8 cellular contexts compared by ENCODE assay signal in genomic region chr15:101008158-101009139, GRCh38.
A peak's percentile ranks its signal among the peaks of the same experiment; 100 is the strongest.
DNase-seq lines count a peak whose midpoint lies in the region; ATAC-seq, FAIRE-seq and TF ChIP-seq lines count a peak whose summit lies in the region.

No MANE protein-coding gene starts in this region.

- RAD21 ChIA-PET in GM12878 (lab: Charles Lee; ENCODE audit: unreplicated experiment): interaction anchor here (0.7 to 11.4 kb wide), 18 partner anchors 11 to 405 kb away, joined by 3 to 287 read pairs (median 4); partner anchors contain the start of gene LRRK1

- H3K4me3 ChIP-seq in GM12878 (peak overlapping the region; percentile 73), iPS-11a (ENCODE audit: low read depth, low read length) (peak overlapping the region; percentile 15), skeletal muscle cell (ENCODE audit: low read depth, low read length) (peak overlapping the region; percentile 43)

- SMC1A ChIA-PET in GM12878 (lab: Charles Lee; ENCODE audit: uncharacterized antibody, unreplicated experiment): interaction anchor here (0.6 to 11.7 kb wide), 26 partner anchors 10 to 389 kb away, joined by 3 to 316 read pairs (median 5); partner anchors contain the start of gene LRRK1

- peak overlapping the region; percentile 64 for H3K4me2 ChIP-seq in GM12878 (ENCODE audit: control insufficient read depth, insufficient read depth)

- no peaks in the 10 kb centered on the region for H3K79me2 ChIP-seq in GM12878 (ENCODE audit: control insufficient read depth, insufficient read depth, low read length)

- H4K20me1 ChIP-seq in GM12878 (ENCODE audit: control insufficient read depth, insufficient read depth): no peaks in the 10 kb centered on the region

- peak; percentile 93 for FAIRE-seq in GM12878 (lab: Jason Lieb, UNC)

- TF ChIP-seq CTCF in GM13977 (IDR thresholded peaks at IDR 0.05; ENCODE audit: extremely low read depth, insufficient read depth, missing control alignments) (peak; percentile 99), GM12878 (IDR thresholded peaks at IDR 0.05 in 2 of 3, conservative IDR thresholded peaks at IDR 0.05 in 1 of 3; ENCODE audit: control insufficient read depth in 2 of 3, extremely low read depth in 1 of 3, insufficient read depth in 1 of 3, low read depth in 3 of 3, low read length in 3 of 3) (peak; percentile 96 to 100 (median 98))

- in situ Hi-C loops in GM13977 (cut with MboI; ENCODE audit: low pct_unique_long_range_greater_than_20kb, low sequenced_read_pairs, unreplicated experiment): loop anchor here (10.0 kb wide), 2 partner anchors 94 to 374 kb away; partner anchors contain the start of gene LRRK1
- in situ Hi-C loops in GM12878 (cut with MboI): loop anchor here (5.0 kb wide), 2 partner anchors 91 to 376 kb away; partner anchors contain the start of gene LRRK1

- peak; percentile 67 for TF ChIP-seq RAD21 in GM12878 (IDR thresholded peaks at IDR 0.05; ENCODE audit: insufficient read depth, low read depth, low read length)

- BruUV-seq in GM12878 (replicated peaks; lab: Mats Ljungman, UMichigan): no TSS peak

- WGBS in GM12878 (ENCODE audit: insufficient coverage, insufficient replicate concordance, low lambda C conversion rate, missing lambda C conversion rate): 30% methylated on average over 46 of the region's 48 CpGs

- TF ChIP-seq POLR2A in GM12878 (IDR thresholded peaks at IDR 0.05; ENCODE audit: low read depth, low read length): no peak; the same call in none of the 2 replicates

- 0 out of 2 replicates have a peak overlapping the region, but pooled peaks have one; percentile 51 for H3K9ac ChIP-seq in GM12878 (ENCODE audit: control insufficient read depth, insufficient read depth, low read length)

- intact Hi-C loops in GM12878 (cut with micrococcal nuclease; ENCODE audit: unreplicated experiment): loop anchor here (2.0 kb wide), 1 partner anchor 382 kb away; no protein-coding TSS in a partner anchor

- H3K27me3 ChIP-seq in GM12878 (replicated peaks in 1 of 2; ENCODE audit: control insufficient read depth in 2 of 2, insufficient read depth in 2 of 2, low read length in 1 of 2): no peaks in the 10 kb centered on the region

- H3K4me1 ChIP-seq in GM12878 (ENCODE audit: control insufficient read depth, insufficient read depth, low read length): peaks cover 11% of the 10 kb centered on the region

- no peak for TF ChIP-seq EP300 in GM12878 (IDR thresholded peaks at IDR 0.05; ENCODE audit: borderline replicate concordance in 1 of 2, control insufficient read depth in 1 of 2, low read depth in 2 of 2, low read length in 2 of 2)

- peak overlapping the region; percentile 79 for H2AFZ ChIP-seq in GM12878 (ENCODE audit: control insufficient read depth, low read depth, low read length)

- H3K27ac ChIP-seq in GM12878 (ENCODE audit: control insufficient read depth, insufficient read depth): peak overlapping the region; percentile 40; the same call in 1 of the 2 replicates

- CTCF ChIA-PET in GM12878 (lab: Yijun Ruan, JAX): interaction anchor here (0.6 to 19.8 kb wide), 62 partner anchors 8 to 633 kb away, joined by 3 to 567 read pairs (median 5); partner anchors contain the start of gene LRRK1

- H3K9me3 ChIP-seq in GM12878 (replicated peaks; ENCODE audit: control insufficient read depth, insufficient read depth, low read length): no peaks in the 10 kb centered on the region; the same call in 2 of the 3 replicates

- POLR2A ChIA-PET in GM12878 (lab: Charles Lee): interaction anchor here (0.8 to 3.3 kb wide), 5 partner anchors 40 to 260 kb away, joined by 3 to 60 read pairs (median 4); partner anchors contain the start of gene LRRK1

- DNase-seq in GM13977 (ENCODE audit: low spot score) (peak; percentile 90), NCI-H146 (lab: John Stamatoyannopoulos, UW) (peak; percentile 82), T1000 (lab: John Stamatoyannopoulos, UW) (peak; percentile 72), GM12878 (ENCODE audit: low read depth, low spot score) (peak; percentile 40), skeletal muscle cell (ENCODE audit: low read depth) (peak; percentile 18), GOT3 (lab: John Stamatoyannopoulos, UW) (no peak)

- H3K36me3 ChIP-seq in GM12878 (ENCODE audit: control insufficient read depth in 2 of 2, insufficient read depth in 2 of 2, low read length in 1 of 2): peaks cover 6 to 20% of the 10 kb centered on the region in 2 experiments

- peak; percentile 80 for ATAC-seq in HG02870 (IDR thresholded peaks at IDR 0.05; ENCODE audit: unreplicated experiment)
- peak; percentile 95 for ATAC-seq in GM12878

TF ChIP-seq in GM12878, 131 proteins besides CTCF, POLR2A, EP300 and RAD21 (continues in another document):
- TF ChIP-seq TCF12 (IDR thresholded peaks at IDR 0.05; ENCODE audit: low read depth, low read length) (no peak), SMARCA5 (IDR thresholded peaks at IDR 0.05) (0 out of 2 replicates have a peak, but pooled peaks have one; percentile 74), ZNF384 (IDR thresholded peaks at IDR 0.05; ENCODE audit: borderline replicate concordance, low read depth, low read length) (0 out of 2 replicates have a peak, but pooled peaks have one; percentile 39), E2F4 (IDR thresholded peaks at IDR 0.05; ENCODE audit: low read depth, low read length) (peak; percentile 39; the same call in 1 of the 2 replicates), RB1 (IDR thresholded peaks at IDR 0.05; ENCODE audit: borderline replicate concordance) (peak; percentile 66; the same call in 1 of the 2 replicates), SIX5 (IDR thresholded peaks at IDR 0.05; ENCODE audit: low read depth, low read length, severe bottlenecking) (no peak), FOS (IDR thresholded peaks at IDR 0.05; ENCODE audit: borderline replicate concordance, extremely low read depth, insufficient read length) (no peak), POLR2AphosphoS2 (IDR thresholded peaks at IDR 0.05; ENCODE audit: low read depth, low read length) (no peak), IKZF2 (IDR thresholded peaks at IDR 0.05) (peak in 1 of 2 experiments; percentile 35; a peak in 1 of 4 replicates), EED (IDR thresholded peaks at IDR 0.05; ENCODE audit: low read depth) (0 out of 2 replicates have a peak, but pooled peaks have one; percentile 14), ATF3 (IDR thresholded peaks at IDR 0.05; ENCODE audit: borderline replicate concordance, extremely low read depth, low read depth, low read length) (no peak), PAX5 (IDR thresholded peaks at IDR 0.05; ENCODE audit: borderline replicate concordance, low read depth, low read length) (no peak), EGR1 (IDR thresholded peaks at IDR 0.05; ENCODE audit: borderline replicate concordance in 1 of 2, low read depth in 2 of 2, low read length in 2 of 2) (0 out of 3 replicates have a peak, but pooled peaks of 1 of the 2 experiments have one; percentile 19), RELA (IDR thresholded peaks at IDR 0.05; ENCODE audit: borderline replicate concordance, partially characterized antibody) (no peak), USF1 (IDR thresholded peaks at IDR 0.05; ENCODE audit: borderline replicate concordance, extremely low read length, insufficient read depth, low read depth, low read length) (no peak), PRDM15 (CRISPR knock-in tag; IDR thresholded peaks at IDR 0.05) (no peak), BCL11A (IDR thresholded peaks at IDR 0.05; ENCODE audit: low read depth, low read length) (no peak)

Comparison
In these comparisons a context has a peak if more than half of its experiments do, and no peak if none do; other contexts are left out.
1. H3K4me3 ChIP-seq: peak in every context shown above with its lines; median percentile 73 in GM12878; 43 in skeletal muscle cell; 15 in iPS-11a.